In genomic region chr3:10702961-10703740, GRCh38 we compare ENCODE assay signal across 11 cellular contexts.
DNase-seq lines count a peak whose midpoint lies in the region; ATAC-seq lines count a peak whose summit lies in the region.
"Had no signal": no experiment of that assay in that cellular context is flagged by ENCODE, and none has a peak within 500 bp of the region (broad histone marks: within the 10 kb centered on the region; RNA-seq: fewer than 3 reads in every experiment).

No MANE protein-coding gene starts in this region.

- no peak overlapping the region for H3K4me3 Mint-ChIP-seq in activated CD4-positive, alpha-beta memory T cell treated with anti-CD3 and anti-CD28 coated beads for 36 hours
- no peak overlapping the region for H3K4me3 Mint-ChIP-seq in activated CD4-positive, alpha-beta memory T cell treated with anti-CD3 and anti-CD28 coated beads, Interleukin-2, amount 10 ng/mL, durations not matched to agents 7 days and 5 days

- peaks cover 11% of the 10 kb centered on the region for H3K4me1 Mint-ChIP-seq in activated CD4-positive, alpha-beta memory T cell treated with anti-CD3 and anti-CD28 coated beads for 36 hours (ENCODE audit: low read depth)
- H3K4me1 Mint-ChIP-seq in activated CD4-positive, alpha-beta memory T cell treated with anti-CD3 and anti-CD28 coated beads, Interleukin-2, amount 10 ng/mL, durations not matched to agents 7 days and 5 days: peaks cover 4% of the 10 kb centered on the region

- peak; percentile 33 for DNase-seq in activated CD4-positive, alpha-beta memory T cell treated with anti-CD3 and anti-CD28 coated beads for 36 hours
- no peak for DNase-seq in activated CD4-positive, alpha-beta memory T cell treated with anti-CD3 and anti-CD28 coated beads, Interleukin-2, amount 10 ng/mL, durations not matched to agents 7 days and 5 days
- DNase-seq in NAMALWA (ENCODE audit: low spot score): peak; percentile 65
- DNase-seq in cerebellar cortex (ENCODE audit: low spot score): peak; percentile 94
- DNase-seq in occipital lobe (lab: John Stamatoyannopoulos, UW): peak; percentile 75
- no peak for DNase-seq in HPDE6-E6E7 (ENCODE audit: extremely low spot score)
- no peak for DNase-seq in left cardiac atrium
- DNase-seq: cortex of kidney, upper lobe of left lung had no signal

- H3K36me3 Mint-ChIP-seq in activated CD4-positive, alpha-beta memory T cell treated with anti-CD3 and anti-CD28 coated beads for 36 hours: no peaks in the 10 kb centered on the region
- no peaks in the 10 kb centered on the region for H3K36me3 Mint-ChIP-seq in activated CD4-positive, alpha-beta memory T cell treated with anti-CD3 and anti-CD28 coated beads, Interleukin-2, amount 10 ng/mL, durations not matched to agents 7 days and 5 days (ENCODE audit: low read depth)

- POLR2A ChIA-PET in activated CD4-positive, alpha-beta memory T cell treated with anti-CD3 and anti-CD28 coated beads for 36 hours (lab: Charles Lee): no interaction called here
- POLR2A ChIA-PET in activated CD4-positive, alpha-beta memory T cell treated with anti-CD3 and anti-CD28 coated beads, Interleukin-2, amount 10 ng/mL, durations not matched to agents 7 days and 5 days (lab: Charles Lee): no interaction called here

- CTCF ChIA-PET in activated CD4-positive, alpha-beta memory T cell treated with anti-CD3 and anti-CD28 coated beads for 36 hours (lab: Charles Lee): no interaction called here
- CTCF ChIA-PET in activated CD4-positive, alpha-beta memory T cell treated with anti-CD3 and anti-CD28 coated beads, Interleukin-2, amount 10 ng/mL, durations not matched to agents 7 days and 5 days (lab: Charles Lee): no interaction called here

- H3K27ac Mint-ChIP-seq in activated CD4-positive, alpha-beta memory T cell treated with anti-CD3 and anti-CD28 coated beads for 36 hours: no peak overlapping the region
- H3K27ac Mint-ChIP-seq in activated CD4-positive, alpha-beta memory T cell treated with anti-CD3 and anti-CD28 coated beads, Interleukin-2, amount 10 ng/mL, durations not matched to agents 7 days and 5 days: no peak overlapping the region

- no peak for ATAC-seq in left cardiac atrium
- no peak for ATAC-seq in HG03442 (IDR thresholded peaks at IDR 0.05; ENCODE audit: unreplicated experiment)
- ATAC-seq: activated CD4-positive, CD25-positive, alpha-beta regulatory T cell treated with anti-CD3 and anti-CD28 coated beads, Interleukin-2, amount 50 U/mL, for 24 hours had no signal

- no peaks in the 10 kb centered on the region for H3K9me3 Mint-ChIP-seq in activated CD4-positive, alpha-beta memory T cell treated with anti-CD3 and anti-CD28 coated beads for 36 hours
- H3K9me3 Mint-ChIP-seq in activated CD4-positive, alpha-beta memory T cell treated with anti-CD3 and anti-CD28 coated beads, Interleukin-2, amount 10 ng/mL, durations not matched to agents 7 days and 5 days: no peaks in the 10 kb centered on the region

- H3K27me3 Mint-ChIP-seq in activated CD4-positive, alpha-beta memory T cell treated with anti-CD3 and anti-CD28 coated beads for 36 hours: peaks cover 57% of the 10 kb centered on the region
- H3K27me3 Mint-ChIP-seq in activated CD4-positive, alpha-beta memory T cell treated with anti-CD3 and anti-CD28 coated beads, Interleukin-2, amount 10 ng/mL, durations not matched to agents 7 days and 5 days: peaks cover 55% of the 10 kb centered on the region

- intact Hi-C loops in activated CD4-positive, alpha-beta memory T cell treated with anti-CD3 and anti-CD28 coated beads for 36 hours (cut with micrococcal nuclease): loop anchor here (5.0 to 10.0 kb wide), 2 partner anchors 101 to 358 kb away; no protein-coding TSS in a partner anchor
- intact Hi-C loops in left cardiac atrium (cut with DNase I): no loop called here

Comparison
In these comparisons a context has a peak if more than half of its experiments do, and no peak if none do; other contexts are left out.
1. DNase-seq: peak in activated CD4-positive, alpha-beta memory T cell treated with anti-CD3 and anti-CD28 coated beads for 36 hours (single experiment), NAMALWA (single experiment), cerebellar cortex (single experiment) and occipital lobe (single experiment); none in activated CD4-positive, alpha-beta memory T cell treated with anti-CD3 and anti-CD28 coated beads, Interleukin-2, amount 10 ng/mL, durations not matched to agents 7 days and 5 days (single experiment), HPDE6-E6E7 (single experiment) and left cardiac atrium (single experiment).